ENCODE assay signal across 8 cellular contexts in genomic region chr13:95296326-95296939, GRCh38. TPM values are rescaled to one million over a fixed set of nuclear protein-coding genes. Genes with fewer than 3 reads are reported as not detected.
DNase-seq lines count a peak whose midpoint lies in the region; ATAC-seq and TF ChIP-seq lines count a peak whose summit lies in the region.

No MANE protein-coding gene starts in this region.

- 65% methylated on average over 4 of the region's 4 CpGs for WGBS in smooth muscle cell (ENCODE audit: low lambda C conversion rate)
- WGBS in suprapubic skin: 64% methylated on average over 4 of the region's 4 CpGs

- no peak overlapping the region for H3K4me2 ChIP-seq in smooth muscle cell

- TF ChIP-seq EP300 in suprapubic skin (IDR thresholded peaks at IDR 0.05): no peak

- no peaks in the 10 kb centered on the region for H3K4me1 ChIP-seq in smooth muscle cell (ENCODE audit: low read depth)
- H3K4me1 ChIP-seq in suprapubic skin: peaks cover 14% of the 10 kb centered on the region

- peaks cover 58% of the 10 kb centered on the region for H3K79me2 ChIP-seq in smooth muscle cell (ENCODE audit: low read depth)

- H3K27ac ChIP-seq in VCaP (no peak overlapping the region), smooth muscle cell (ENCODE audit: low read depth) (no peak overlapping the region), suprapubic skin (no peak overlapping the region)

- H3K27me3 ChIP-seq in smooth muscle cell (ENCODE audit: low read depth) (no peaks in the 10 kb centered on the region), suprapubic skin (no peaks in the 10 kb centered on the region)

- in situ Hi-C loops in GM13977 (cut with MboI; ENCODE audit: low pct_unique_long_range_greater_than_20kb, low sequenced_read_pairs, unreplicated experiment): no loop called here

- peaks cover 10% of the 10 kb centered on the region for H3F3A ChIP-seq in smooth muscle cell (ENCODE audit: low read depth)

- peak; percentile 53 for TF ChIP-seq CTCF in AG10803 (conservative IDR thresholded peaks at IDR 0.05; ENCODE audit: low read length)
- peak; percentile 66 for TF ChIP-seq CTCF in GM13977 (IDR thresholded peaks at IDR 0.05; ENCODE audit: extremely low read depth, insufficient read depth, missing control alignments)
- peak; percentile 65 for TF ChIP-seq CTCF in VCaP (conservative IDR thresholded peaks at IDR 0.05)
- peak; percentile 58 for TF ChIP-seq CTCF in fibroblast of the aortic adventitia (IDR thresholded peaks at IDR 0.05; ENCODE audit: insufficient read depth, low read length)
- TF ChIP-seq CTCF in smooth muscle cell (IDR thresholded peaks at IDR 0.05; ENCODE audit: borderline replicate concordance, insufficient read depth, poor library complexity, severe bottlenecking): peak; percentile 41
- peak in 1 of 2 donors; percentile 45 for TF ChIP-seq CTCF in suprapubic skin (IDR thresholded peaks at IDR 0.05)

- no peak overlapping the region for H3K9ac ChIP-seq in smooth muscle cell (ENCODE audit: low read depth)

- H4K20me1 ChIP-seq in smooth muscle cell (ENCODE audit: low read depth): no peaks in the 10 kb centered on the region

- H3K4me3 ChIP-seq in AG10803 (ENCODE audit: low read length) (no peak overlapping the region), fibroblast of the aortic adventitia (ENCODE audit: low read depth, low read length) (no peak overlapping the region), smooth muscle cell (no peak overlapping the region), suprapubic skin (no peak overlapping the region)

- ATAC-seq in GM21786 (IDR thresholded peaks at IDR 0.05; ENCODE audit: unreplicated experiment) (no peak), GM21825 (IDR thresholded peaks at IDR 0.05; ENCODE audit: unreplicated experiment) (no peak)

- TF ChIP-seq POLR2A in suprapubic skin (IDR thresholded peaks at IDR 0.05): no peak

- H3K36me3 ChIP-seq in smooth muscle cell (ENCODE audit: low read depth) (no peaks in the 10 kb centered on the region), suprapubic skin (no peaks in the 10 kb centered on the region)

- H2AFZ ChIP-seq in smooth muscle cell (ENCODE audit: low read depth): no peak overlapping the region

- peak; percentile 13 for DNase-seq in AG10803 (ENCODE audit: low read depth)
- no peak for DNase-seq in GM13977 (ENCODE audit: low spot score)
- no peak for DNase-seq in fibroblast of the aortic adventitia (ENCODE audit: low read depth)
- DNase-seq in smooth muscle cell (lab: John Stamatoyannopoulos, UW; ENCODE audit: unreplicated experiment): no peak
- no peak for DNase-seq in suprapubic skin (ENCODE audit: low spot score in 2 of 2)

- H3K9me3 ChIP-seq in smooth muscle cell (replicated peaks; ENCODE audit: low read depth) (no peaks in the 10 kb centered on the region), suprapubic skin (no peaks in the 10 kb centered on the region)

RNA-seq across cellular contexts. Expression of gene ABCC4, which starts 4.8 kb away (rescaled TPM):
- total RNA-seq in fibroblast of the aortic adventitia (ENCODE audit: low replicate concordance): 20.4 and 21.4 TPM in 2 replicates
- 35.9 and 37.7 TPM in 2 replicates for total RNA-seq in smooth muscle cell
- polyA plus RNA-seq in smooth muscle cell: 11.9 and 15.4 TPM in 2 replicates
- total RNA-seq in suprapubic skin: 10 to 100 TPM in 2 of 4 donors, 1 to 10 TPM in 2; 5.1 to 51.2 (median 14.6) TPM
